ENCODE assay signal across 8 cellular contexts in the genomic region with DNA sequence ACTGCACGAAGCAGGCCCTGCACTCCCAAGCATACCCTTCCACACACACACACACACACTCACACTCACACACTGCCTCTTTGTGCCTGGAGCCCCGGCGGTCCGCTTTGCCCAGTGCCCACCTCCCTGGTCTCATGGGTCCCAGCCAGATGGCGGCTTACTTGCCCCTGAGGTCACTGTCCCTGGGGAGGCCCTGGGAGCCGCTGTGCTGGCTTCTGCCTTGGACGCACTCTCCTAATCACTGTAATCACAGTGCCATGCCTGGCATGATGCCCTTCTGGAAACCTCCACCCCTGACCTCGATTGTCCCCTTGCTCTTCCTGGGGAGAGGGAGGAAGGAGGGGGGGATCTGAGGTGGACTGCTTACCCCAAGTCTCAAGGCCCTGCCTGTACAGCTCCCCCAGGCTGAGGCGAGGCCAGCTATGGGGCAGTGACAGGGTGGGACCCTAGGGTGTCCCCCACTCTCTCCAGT. TPM values are rescaled to one million over a fixed set of nuclear protein-coding genes. Genes with fewer than 3 reads are reported as not detected.
DNase-seq lines count a peak whose midpoint lies in the region; ATAC-seq, FAIRE-seq and TF ChIP-seq lines count a peak whose summit lies in the region.

No MANE protein-coding gene starts in this region.

- TF ChIP-seq EP300 in ovary (IDR thresholded peaks at IDR 0.05): no peak

- CTCF ChIA-PET in BJ (lab: Yijun Ruan, JAX): interaction anchor here (0.8 to 3.3 kb wide), 10 partner anchors 9 to 202 kb away, joined by 3 to 17 read pairs (median 4); no protein-coding TSS in a partner anchor

- DNase-seq in BJ (ENCODE audit: low read depth) (no peak), T1000 (lab: John Stamatoyannopoulos, UW) (peak; percentile 27), frontal cortex (ENCODE audit: low spot score in 2 of 2) (peak; percentile 54 to 58), ovary (peak in 3 of 5 donors; percentile 66 to 80 (median 76)), mucosa of descending colon (no peak), iPS-NIHi11 (ENCODE audit: low spot score) (no peak), dedifferentiated amniotic fluid mesenchymal stem cell (ENCODE audit: extremely low spot score) (no peak)

- intact Hi-C loops in ovary (cut with DNase I) (no loop called here), mucosa of descending colon (cut with DNase I, micrococcal nuclease) (no loop called here)

- peak overlapping the region; percentile 85 to 91 for H3K27ac ChIP-seq in ovary

- ATAC-seq in HG03460 (IDR thresholded peaks at IDR 0.05; ENCODE audit: unreplicated experiment) (no peak), mucosa of descending colon (no peak)

- no peak for TF ChIP-seq CTCF in BJ (IDR thresholded peaks at IDR 0.05; ENCODE audit: insufficient read depth, low read depth, low read length)
- no peak for TF ChIP-seq CTCF in ovary (IDR thresholded peaks at IDR 0.05)
- no peak for TF ChIP-seq CTCF in mucosa of descending colon (IDR thresholded peaks at IDR 0.05)

- H3K9me3 ChIP-seq in ovary (no peaks in the 10 kb centered on the region), mucosa of descending colon (no peaks in the 10 kb centered on the region)

- H3K4me1 ChIP-seq in ovary (ENCODE audit: insufficient read depth) (peaks cover 23% of the 10 kb centered on the region), mucosa of descending colon (ENCODE audit: low read depth) (no peaks in the 10 kb centered on the region)

- WGBS in ovary, 3 donors: 18 to 24% (median 18%) methylated on average over 8 to 9 of the region's 9 CpGs

- 0 out of 2 replicates have a peak overlapping the region, but pooled peaks have one; percentile 2 for H3K4me3 ChIP-seq in BJ (ENCODE audit: low read depth, low read length)
- H3K4me3 ChIP-seq in ovary: peak overlapping the region; percentile 55
- H3K4me3 ChIP-seq in mucosa of descending colon: no peak overlapping the region

- H3K27me3 ChIP-seq in BJ (ENCODE audit: control insufficient read depth, insufficient read depth, low read length) (no peaks in the 10 kb centered on the region), ovary (no peaks in the 10 kb centered on the region)

- no peak for FAIRE-seq in frontal cortex (lab: Jason Lieb, UNC)

- POLR2A ChIA-PET in BJ (lab: Charles Lee): interaction anchor here (1.8 kb wide), 1 partner anchor 13 kb away, joined by 15 read pairs; no protein-coding TSS in a partner anchor

- no peak for TF ChIP-seq POLR2A in ovary (IDR thresholded peaks at IDR 0.05)

- H3K36me3 ChIP-seq in BJ (ENCODE audit: control insufficient read depth, insufficient read depth, low read length) (peaks cover 48% of the 10 kb centered on the region), ovary (no peaks in the 10 kb centered on the region), mucosa of descending colon (ENCODE audit: low read depth) (no peaks in the 10 kb centered on the region)

RNA-seq across cellular contexts. Expression of a gene that starts 36.0 kb away (rescaled TPM):
- polyA plus RNA-seq in BJ (2011; rRNA removed) (15.7 and 17.2 TPM in 2 replicates), ovary (10 to 100 TPM; 23.5 to 25.8 TPM)
- polyA minus RNA-seq in BJ (2011; rRNA and poly(A)+ RNA removed): 30.3 and 47.3 TPM in 2 replicates
- total RNA-seq in frontal cortex (31.4 TPM), ovary (10 to 100 TPM; 13.7 to 76.4 (median 48.9) TPM), mucosa of descending colon (10 to 100 TPM in 2 of 3 donors, 1 to 10 TPM in 1; 6.1 to 44.6 (median 12.6) TPM)

Comparison
In these comparisons a context has a peak if more than half of its experiments do, and no peak if none do; other contexts are left out.
1. DNase-seq: peak in T1000 (single experiment), frontal cortex (2 of 2) and ovary (3 of 5); none in BJ (single experiment), mucosa of descending colon (0 of 3), iPS-NIHi11 (single experiment) and dedifferentiated amniotic fluid mesenchymal stem cell (single experiment).